ENCODE assay signal across 1 cellular context in genomic region chr6:130373992-130374391, GRCh38.
TF ChIP-seq lines count a peak whose summit lies in the region.

No MANE protein-coding gene starts in this region.

TF ChIP-seq in WTC11, 78 proteins besides CTCF, POLR2A, EP300 and RAD21 (continued from another document):
- no peak for TF ChIP-seq MAX (CRISPR knock-in tag; IDR thresholded peaks at IDR 0.05)
- TF ChIP-seq E2F5 (CRISPR knock-in tag; IDR thresholded peaks at IDR 0.05), result no peak
- no peak for TF ChIP-seq TEAD4 (CRISPR knock-in tag; IDR thresholded peaks at IDR 0.05)
- no peak for TF ChIP-seq ETV6 (CRISPR knock-in tag; IDR thresholded peaks at IDR 0.05)
